ENCODE assay signal across 8 cellular contexts in the genomic region with DNA sequence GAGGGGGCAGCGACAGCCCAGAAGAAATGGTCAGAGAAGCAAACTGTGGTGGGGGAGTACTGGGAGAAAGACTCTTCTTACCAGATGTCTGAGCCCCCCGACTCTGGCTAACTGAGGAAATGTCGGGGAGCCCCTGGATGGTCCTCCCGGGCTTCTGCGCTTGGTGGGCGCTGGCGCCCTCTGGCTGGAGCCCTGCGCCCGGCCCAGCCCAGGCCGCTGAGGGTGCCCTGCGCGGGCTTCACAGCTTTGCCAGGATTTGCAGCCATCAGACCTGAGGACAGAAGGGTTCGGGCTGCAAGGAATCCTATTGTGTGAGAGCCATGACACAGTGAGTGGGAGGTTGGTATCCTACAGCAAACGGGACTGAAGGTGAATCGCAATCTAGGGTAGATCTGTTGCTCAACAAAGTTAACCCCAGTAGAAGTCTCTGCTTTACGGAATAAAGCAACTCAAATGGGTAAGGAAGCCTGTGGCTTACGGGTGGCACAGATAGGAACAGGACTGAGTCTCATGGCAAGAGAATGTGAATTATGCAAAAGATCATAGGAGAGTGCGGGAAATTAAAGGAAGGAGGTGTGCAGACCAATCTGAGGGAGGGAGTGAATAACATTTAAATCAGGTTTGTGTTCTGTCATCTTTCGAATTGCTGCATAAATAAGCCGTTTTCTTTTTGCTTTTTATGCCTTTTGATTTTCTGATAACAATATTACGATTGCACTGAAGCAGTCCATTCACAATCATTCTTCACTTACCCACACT. TPM values are rescaled to one million over a fixed set of nuclear protein-coding genes. Genes with fewer than 3 reads are reported as not detected.
A peak's percentile ranks its signal among the peaks of the same experiment; 100 is the strongest.
DNase-seq lines count a peak whose midpoint lies in the region; ATAC-seq and TF ChIP-seq lines count a peak whose summit lies in the region.

No MANE protein-coding gene starts in this region.

- DNase-seq in D341Med (ENCODE audit: low spot score) (peak; percentile 82), NAMALWA (ENCODE audit: low spot score) (peak; percentile 9), cardiac muscle cell (ENCODE audit: low read depth in 1 of 2, low spot score in 1 of 2) (peak; percentile 6 to 80), neuronal stem cell (ENCODE audit: low spot score) (peak; percentile 48), NK-92 (lab: John Stamatoyannopoulos, UW; ENCODE audit: unreplicated experiment) (no peak)
- DNase-seq in activated naive CD8-positive, alpha-beta T cell treated with anti-CD3 and anti-CD28 coated beads, Interleukin-2, amount 50 U/mL, for 24 hours = peak; percentile 10

- ATAC-seq in GM21390 (IDR thresholded peaks at IDR 0.05; ENCODE audit: unreplicated experiment) (peak; percentile 41), HG03520 (IDR thresholded peaks at IDR 0.05; ENCODE audit: unreplicated experiment) (no peak)
- ATAC-seq in activated naive CD8-positive, alpha-beta T cell treated with anti-CD3 and anti-CD28 coated beads, Interleukin-2, amount 50 U/mL, for 24 hours = peak; percentile 52

- H2AK5ac ChIP-seq in neuronal stem cell (ENCODE audit: low read depth, low read length) = no peak overlapping the region

- no peaks in the 10 kb centered on the region for H3K36me3 ChIP-seq in cardiac muscle cell
- H3K36me3 ChIP-seq in neuronal stem cell (replicated peaks in 1 of 2; ENCODE audit: control insufficient read depth in 2 of 2, insufficient read depth in 2 of 2, low read length in 2 of 2) = no peaks in the 10 kb centered on the region

- peaks cover 25% of the 10 kb centered on the region for H3K4me1 ChIP-seq in cardiac muscle cell (ENCODE audit: low read depth)
- H3K4me1 ChIP-seq in neuronal stem cell (ENCODE audit: control insufficient read depth in 2 of 2, insufficient read depth in 1 of 2, low read depth in 1 of 2, low read length in 2 of 2) = peaks cover 0 to 3% of the 10 kb centered on the region in 2 donors

- H3K27me3 ChIP-seq in cardiac muscle cell (peaks cover 21% of the 10 kb centered on the region), neuronal stem cell (ENCODE audit: control insufficient read depth in 3 of 3, insufficient read depth in 3 of 3, low read depth in 1 of 3, low read length in 3 of 3) (peaks cover 0 to 41% (median 5%) of the 10 kb centered on the region in 3 experiments)

- H2BK15ac ChIP-seq in neuronal stem cell (ENCODE audit: low read length) = no peak overlapping the region

- H3K27ac Mint-ChIP-seq in activated naive CD8-positive, alpha-beta T cell treated with anti-CD3 and anti-CD28 coated beads, Interleukin-2, amount 50 U/mL, for 24 hours = no peak overlapping the region

- H3K9me3 ChIP-seq in cardiac muscle cell (ENCODE audit: low read depth) (no peaks in the 10 kb centered on the region), neuronal stem cell (replicated peaks in 1 of 2; ENCODE audit: control insufficient read depth in 2 of 2, insufficient read depth in 1 of 2, low read depth in 1 of 2, low read length in 2 of 2) (no peaks in the 10 kb centered on the region)

- H3K9ac ChIP-seq in neuronal stem cell (ENCODE audit: low read depth, low read length, poor library complexity) = peak overlapping the region; percentile 54

- no peak overlapping the region for H3K4ac ChIP-seq in neuronal stem cell (ENCODE audit: low read length)

- H3K4me1 Mint-ChIP-seq in activated naive CD8-positive, alpha-beta T cell treated with anti-CD3 and anti-CD28 coated beads, Interleukin-2, amount 50 U/mL, for 24 hours = peaks cover 7% of the 10 kb centered on the region

- H3K79me1 ChIP-seq in neuronal stem cell (ENCODE audit: low read depth, low read length) = no peaks in the 10 kb centered on the region

- H3K18ac ChIP-seq in neuronal stem cell (ENCODE audit: low read length) = peak overlapping the region; percentile 89

- H3K14ac ChIP-seq in neuronal stem cell (ENCODE audit: low read length) = no peak overlapping the region

- H4K8ac ChIP-seq in neuronal stem cell (ENCODE audit: low read depth, low read length) = no peak overlapping the region

- peaks cover 77% of the 10 kb centered on the region for H3K27me3 Mint-ChIP-seq in activated naive CD8-positive, alpha-beta T cell treated with anti-CD3 and anti-CD28 coated beads, Interleukin-2, amount 50 U/mL, for 24 hours

- H3K4me2 ChIP-seq in neuronal stem cell (ENCODE audit: insufficient read depth, low read length, poor library complexity, severe bottlenecking) = peak overlapping the region; percentile 85

- WGBS in neuronal stem cell (ENCODE audit: extremely low coverage in 2 of 2, insufficient read length in 2 of 2, insufficient replicate concordance in 1 of 2), 2 donors = no CpG with 5 or more reads among the region's 21 CpGs

- peak; percentile 50 for TF ChIP-seq CTCF in cardiac muscle cell (IDR thresholded peaks at IDR 0.05; ENCODE audit: low read depth, low read length)

- no peaks in the 10 kb centered on the region for H3K9me3 Mint-ChIP-seq in activated naive CD8-positive, alpha-beta T cell treated with anti-CD3 and anti-CD28 coated beads, Interleukin-2, amount 50 U/mL, for 24 hours

- no peak overlapping the region for H4K91ac ChIP-seq in neuronal stem cell (ENCODE audit: low read depth, low read length, poor library complexity)

- H3K4me3 ChIP-seq in cardiac muscle cell (peak overlapping the region; percentile 79), neuronal stem cell (ENCODE audit: low read length in 2 of 2) (peak overlapping the region; percentile 40 to 93)

- no peaks in the 10 kb centered on the region for H3K36me3 Mint-ChIP-seq in activated naive CD8-positive, alpha-beta T cell treated with anti-CD3 and anti-CD28 coated beads, Interleukin-2, amount 50 U/mL, for 24 hours (ENCODE audit: low read depth)

- H2BK12ac ChIP-seq in neuronal stem cell (ENCODE audit: low read length) = no peak overlapping the region

- H3K27ac ChIP-seq in cardiac muscle cell (peak overlapping the region; percentile 76), neuronal stem cell (replicated peaks; ENCODE audit: low read length) (no peak overlapping the region)

- H2BK120ac ChIP-seq in neuronal stem cell (ENCODE audit: low read depth, low read length) = no peak overlapping the region

- no peak overlapping the region for H3K23ac ChIP-seq in neuronal stem cell (ENCODE audit: low read depth, low read length, poor library complexity)

- no peak overlapping the region for H2BK5ac ChIP-seq in neuronal stem cell (ENCODE audit: low read length)

- H3K4me3 Mint-ChIP-seq in activated naive CD8-positive, alpha-beta T cell treated with anti-CD3 and anti-CD28 coated beads, Interleukin-2, amount 50 U/mL, for 24 hours = peak overlapping the region; percentile 50

- H2AFZ ChIP-seq in neuronal stem cell (ENCODE audit: low read length) = peak overlapping the region; percentile 93

RNA-seq across cellular contexts. Expression of a gene that starts 0.7 kb away (rescaled TPM):
- 33.8 and 44.9 TPM in 2 replicates for total RNA-seq in cardiac muscle cell
- polyA plus RNA-seq in cardiac muscle cell = 55.6 and 105 TPM in 2 replicates
- polyA plus RNA-seq in neuronal stem cell (2013, experiment 1 of 2) = 9.3 TPM
- polyA plus RNA-seq in neuronal stem cell (2013, experiment 2 of 2) = 9.2 TPM
